ENCODE assay signal across 8 cellular contexts in genomic region chr10:88835095-88835909, GRCh38. TPM values are rescaled to one million over a fixed set of nuclear protein-coding genes. Genes with fewer than 3 reads are reported as not detected.
DNase-seq lines count a peak whose midpoint lies in the region; ATAC-seq, FAIRE-seq and TF ChIP-seq lines count a peak whose summit lies in the region.

No MANE protein-coding gene starts in this region.

- no peak overlapping the region for H3K4me3 Mint-ChIP-seq in activated CD4-positive, alpha-beta T cell treated with anti-CD3 and anti-CD28 coated beads for 36 hours

- peak; percentile 87 for ATAC-seq in HG03432 (IDR thresholded peaks at IDR 0.05; ENCODE audit: unreplicated experiment)
- peak; percentile 90 for ATAC-seq in activated CD4-positive, alpha-beta T cell treated with anti-CD3 and anti-CD28 coated beads for 36 hours
- ATAC-seq in left lung: peak; percentile 99

- peak; percentile 91 for DNase-seq in Ammon's horn (ENCODE audit: low spot score)
- peak; percentile 9 for DNase-seq in GM19239 (ENCODE audit: insufficient read length, low spot score)
- DNase-seq in NCI-H510A treated with DMSO at 0.1 percent for 48 hours (lab: John Stamatoyannopoulos, UW): peak; percentile 89
- DNase-seq in activated CD4-positive, alpha-beta T cell treated with anti-CD3 and anti-CD28 coated beads for 36 hours: peak; percentile 93
- peak; percentile 83 to 89 for DNase-seq in left lung
- peak; percentile 63 to 78 (median 67) for DNase-seq in stimulated activated CD4-positive, alpha-beta T cell treated with anti-CD3 and anti-CD28 coated beads, TNF-alpha, amount 100 ng/mL, for 1 hour (ENCODE audit: low read depth in 3 of 3, low spot score in 1 of 3)

- peak overlapping the region in 1 of 2 donors; percentile 61 for H3K27ac ChIP-seq in left lung

- no peak overlapping the region for H3K27ac Mint-ChIP-seq in activated CD4-positive, alpha-beta T cell treated with anti-CD3 and anti-CD28 coated beads for 36 hours

- intact Hi-C loops in activated CD4-positive, alpha-beta T cell treated with anti-CD3 and anti-CD28 coated beads for 36 hours (cut with DNase I, micrococcal nuclease): loop anchor here (1.0 to 5.0 kb wide), 5 partner anchors 45 to 382 kb away; partner anchors contain the start of gene STAMBPL1 (in 1 of the 2)
- intact Hi-C loops in left lung (cut with DNase I): loop anchor here in 1 of 2 donors (5.0 kb wide), 1 partner anchor 97 kb away; no protein-coding TSS in a partner anchor

- TF ChIP-seq CTCF in left lung (IDR thresholded peaks at IDR 0.05): peak; percentile 85 to 91

- H3K9me3 ChIP-seq in left lung: no peaks in the 10 kb centered on the region

- H3K27me3 ChIP-seq in left lung: no peaks in the 10 kb centered on the region

- POLR2A ChIA-PET in activated CD4-positive, alpha-beta T cell treated with anti-CD3 and anti-CD28 coated beads for 36 hours (lab: Charles Lee): interaction anchor here (0.7 kb wide), 1 partner anchor 156 kb away, joined by 5 read pairs; no protein-coding TSS in a partner anchor

- H3K4me3 ChIP-seq in left lung: no peak overlapping the region

- no peaks in the 10 kb centered on the region for H3K9me3 Mint-ChIP-seq in activated CD4-positive, alpha-beta T cell treated with anti-CD3 and anti-CD28 coated beads for 36 hours (ENCODE audit: low read depth)

- peaks cover 0 to 6% of the 10 kb centered on the region in 2 donors for H3K36me3 ChIP-seq in left lung

- FAIRE-seq in GM19239 (lab: Jason Lieb, UNC) (peak; percentile 98), colon (lab: Jason Lieb, UNC) (peak; percentile 58)

- H3K27me3 Mint-ChIP-seq in activated CD4-positive, alpha-beta T cell treated with anti-CD3 and anti-CD28 coated beads for 36 hours: no peaks in the 10 kb centered on the region

- peaks cover 2 to 44% of the 10 kb centered on the region in 2 donors for H3K4me1 ChIP-seq in left lung

- H3K4me1 Mint-ChIP-seq in activated CD4-positive, alpha-beta T cell treated with anti-CD3 and anti-CD28 coated beads for 36 hours: peaks cover 28% of the 10 kb centered on the region

- no peaks in the 10 kb centered on the region for H3K36me3 Mint-ChIP-seq in activated CD4-positive, alpha-beta T cell treated with anti-CD3 and anti-CD28 coated beads for 36 hours (ENCODE audit: low read depth)

- CTCF ChIA-PET in activated CD4-positive, alpha-beta T cell treated with anti-CD3 and anti-CD28 coated beads for 36 hours (lab: Charles Lee): interaction anchor here (0.5 to 8.9 kb wide), 53 partner anchors 9 to 382 kb away, joined by 3 to 217 read pairs (median 5); partner anchors contain the start of genes ANKRD22, CH25H and STAMBPL1

RNA-seq across cellular contexts. Expression of gene ANKRD22, which starts 16.3 kb away (rescaled TPM):
- total RNA-seq in activated CD4-positive, alpha-beta T cell treated with anti-CD3 and anti-CD28 coated beads for 36 hours: under 1 TPM; 0.37 TPM
- total RNA-seq in left lung: 1 to 10 TPM; 5.1 to 8.9 TPM

RNA-seq across cellular contexts. Expression of gene LIPM, which starts 32.8 kb away (rescaled TPM):
- total RNA-seq in activated CD4-positive, alpha-beta T cell treated with anti-CD3 and anti-CD28 coated beads for 36 hours: not detected
- total RNA-seq in left lung: not detected

RNA-seq across cellular contexts. Expression of gene STAMBPL1, which starts 44.7 kb away (rescaled TPM):
- 10 to 100 TPM; 36.6 to 40.2 TPM for total RNA-seq in activated CD4-positive, alpha-beta T cell treated with anti-CD3 and anti-CD28 coated beads for 36 hours
- total RNA-seq in left lung: 10 to 100 TPM in 1 of 2 donors, 1 to 10 TPM in 1; 9.9 to 11.4 TPM

Comparison
In these comparisons a context has a peak if more than half of its experiments do, and no peak if none do; other contexts are left out.
1. DNase-seq: peak in every context shown above with its lines; median percentile 93 in activated CD4-positive, alpha-beta T cell treated with anti-CD3 and anti-CD28 coated beads for 36 hours; 91 in Ammon's horn; 89 in NCI-H510A treated with DMSO at 0.1 percent for 48 hours; 86 in left lung; 67 in stimulated activated CD4-positive, alpha-beta T cell treated with anti-CD3 and anti-CD28 coated beads, TNF-alpha, amount 100 ng/mL, for 1 hour; 9 in GM19239.
2. RNA of gene ANKRD22, which starts 16.3 kb away (total RNA-seq): 5.1 to 8.9 TPM in left lung; 0.37 TPM in activated CD4-positive, alpha-beta T cell treated with anti-CD3 and anti-CD28 coated beads for 36 hours; every median in the first group is over 4 times any median in the second.
3. Peak in every context shown above with its lines, with median percentiles within 50 percentile points of each other: ATAC-seq.